Comparison of ENCODE assay signal across 28 cellular contexts in the genomic region with DNA sequence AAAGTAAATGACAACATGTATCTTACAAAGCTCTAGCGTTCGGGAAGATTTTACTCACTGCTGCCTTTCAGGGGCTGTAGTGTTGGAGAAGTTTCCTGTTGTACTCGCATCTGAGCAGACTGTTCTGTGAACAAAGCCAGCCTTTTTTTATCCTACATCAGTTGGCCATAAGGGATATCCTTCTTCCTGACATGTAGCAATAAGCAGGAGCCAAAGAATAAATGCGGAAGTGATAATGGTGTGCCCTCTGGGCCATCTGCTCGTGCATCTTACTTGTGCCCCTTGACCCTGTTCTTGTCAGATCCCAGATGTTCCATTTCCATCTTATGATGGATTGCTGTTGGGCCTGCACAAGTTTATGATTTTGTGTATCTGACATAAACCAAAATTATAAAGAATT.
"Had no signal": no experiment of that assay in that cellular context is flagged by ENCODE, and none has a peak within 500 bp of the region (broad histone marks: within the 10 kb centered on the region; RNA-seq: fewer than 3 reads in every experiment).

No MANE protein-coding gene starts in this region.

- H3K4me1 ChIP-seq: adrenal gland, body of pancreas, SJSA1 had no signal

- H3K27me3 ChIP-seq: adrenal gland, body of pancreas, MG63, SJSA1 had no signal

- H3K9me3 ChIP-seq: adrenal gland, body of pancreas, MG63, SJSA1 had no signal

- H3K4me3 ChIP-seq: adrenal gland, body of pancreas, MG63, SJSA1 had no signal

- H3K27ac ChIP-seq: adrenal gland, body of pancreas, SJSA1 had no signal

- DNase-seq: activated CD4-positive, alpha-beta T cell treated with anti-CD3 and anti-CD28 coated beads, Interleukin-2, amount 10 ng/mL, durations not matched to agents 7 days and 5 days; activated CD4-positive, alpha-beta T cell treated with anti-CD3 and anti-CD28 coated beads, Interleukin-2, amount 50 U/mL, for 48 hours; activated CD8-positive, alpha-beta T cell treated with anti-CD3 and anti-CD28 coated beads, Interleukin-2, amount 10 ng/mL, durations not matched to agents 7 days and 5 days; activated gamma-delta T cell treated with Interleukin-2 at 50 U/mL for 16 hours; activated naive CD4-positive, alpha-beta T cell treated with anti-CD3 and anti-CD28 coated beads for 36 hours; activated T-cell treated with anti-CD3 and anti-CD28 coated beads, Interleukin-2, amount 50 U/mL, for 24 hours; adrenal gland; body of pancreas; caudate nucleus; Kasumi-1; KG1; MG63; NCI-H1048; NCI-H1105 treated with DMSO at 0.1 percent for 48 hours; NCI-H1436; NCI-H1694; NCI-H1930; NCI-H2081 treated with DMSO at 0.1 percent for 48 hours; NCI-H226; NCI-H524 treated with DMSO at 0.1 percent for 48 hours; NCI-H748 treated with DMSO at 0.1 percent for 48 hours; RPMI8226; SHP77 treated with DMSO at 0.1 percent for 48 hours; T1000 had no signal

- FAIRE-seq: astrocyte, bronchial epithelial cell, TTC549 had no signal

- H3K36me3 ChIP-seq: adrenal gland, MG63, SJSA1 had no signal
